Comparison of ENCODE assay signal across 1 cellular context in the genomic region with DNA sequence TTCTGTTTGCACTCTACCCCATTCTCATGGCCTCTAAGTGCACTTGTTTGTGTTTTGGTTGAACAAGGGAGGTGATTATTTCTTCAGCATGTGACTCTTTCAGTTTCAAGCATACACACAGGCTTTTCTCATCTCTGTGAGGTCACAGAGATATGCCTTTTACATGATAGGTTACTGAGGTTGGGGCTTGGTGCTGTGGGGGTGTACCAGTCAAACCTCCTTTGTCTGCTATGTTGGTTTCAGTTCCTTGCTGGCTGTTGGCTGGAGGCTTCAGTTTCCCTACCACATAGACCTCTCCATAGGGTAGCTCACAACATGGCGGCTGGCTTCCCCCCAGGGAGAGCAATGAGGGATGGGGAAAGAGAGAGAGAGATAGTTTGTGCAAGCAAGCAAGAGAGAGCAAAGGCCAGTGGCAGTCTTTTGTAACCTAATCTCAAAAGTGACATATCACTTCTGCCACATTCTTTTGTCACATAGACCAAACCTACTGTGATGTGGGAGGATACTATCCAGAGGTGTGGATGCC.
TF ChIP-seq lines count a peak whose summit lies in the region.

No MANE protein-coding gene starts in this region.

TF ChIP-seq in HepG2, 621 proteins besides CTCF, POLR2A, EP300 and RAD21 (continued from another document):
- TF ChIP-seq, protein P1, sequence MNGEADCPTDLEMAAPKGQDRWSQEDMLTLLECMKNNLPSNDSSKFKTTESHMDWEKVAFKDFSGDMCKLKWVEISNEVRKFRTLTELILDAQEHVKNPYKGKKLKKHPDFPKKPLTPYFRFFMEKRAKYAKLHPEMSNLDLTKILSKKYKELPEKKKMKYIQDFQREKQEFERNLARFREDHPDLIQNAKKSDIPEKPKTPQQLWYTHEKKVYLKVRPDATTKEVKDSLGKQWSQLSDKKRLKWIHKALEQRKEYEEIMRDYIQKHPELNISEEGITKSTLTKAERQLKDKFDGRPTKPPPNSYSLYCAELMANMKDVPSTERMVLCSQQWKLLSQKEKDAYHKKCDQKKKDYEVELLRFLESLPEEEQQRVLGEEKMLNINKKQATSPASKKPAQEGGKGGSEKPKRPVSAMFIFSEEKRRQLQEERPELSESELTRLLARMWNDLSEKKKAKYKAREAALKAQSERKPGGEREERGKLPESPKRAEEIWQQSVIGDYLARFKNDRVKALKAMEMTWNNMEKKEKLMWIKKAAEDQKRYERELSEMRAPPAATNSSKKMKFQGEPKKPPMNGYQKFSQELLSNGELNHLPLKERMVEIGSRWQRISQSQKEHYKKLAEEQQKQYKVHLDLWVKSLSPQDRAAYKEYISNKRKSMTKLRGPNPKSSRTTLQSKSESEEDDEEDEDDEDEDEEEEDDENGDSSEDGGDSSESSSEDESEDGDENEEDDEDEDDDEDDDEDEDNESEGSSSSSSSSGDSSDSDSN (CRISPR knock-in tag; IDR thresholded peaks at IDR 0.05): no peak
